In genomic region chr12:2290516-2291065, GRCh38 we compare ENCODE assay signal across 14 cellular contexts.
A peak's percentile ranks its signal among the peaks of the same experiment; 100 is the strongest.
DNase-seq lines count a peak whose midpoint lies in the region; ATAC-seq and TF ChIP-seq lines count a peak whose summit lies in the region.
"Had no signal": no experiment of that assay in that cellular context is flagged by ENCODE, and none has a peak within 500 bp of the region (broad histone marks: within the 10 kb centered on the region; RNA-seq: fewer than 3 reads in every experiment).

No MANE protein-coding gene starts in this region.

- peaks cover 2% of the 10 kb centered on the region for H3K27me3 Mint-ChIP-seq in neural progenitor cell (ENCODE audit: insufficient read depth, low read depth)

- H3K9me3 ChIP-seq in left ventricle myocardium inferior (replicated peaks): no peaks in the 10 kb centered on the region
- no peaks in the 10 kb centered on the region for H3K9me3 ChIP-seq in ascending aorta
- no peaks in the 10 kb centered on the region for H3K9me3 ChIP-seq in neural progenitor cell (ENCODE audit: low read depth)
- no peaks in the 10 kb centered on the region for H3K9me3 ChIP-seq in transverse colon
- H3K9me3 ChIP-seq in upper lobe of left lung: no peaks in the 10 kb centered on the region

- H3K36me3 ChIP-seq in left ventricle myocardium inferior (no peaks in the 10 kb centered on the region), ascending aorta (no peaks in the 10 kb centered on the region), neural progenitor cell (no peaks in the 10 kb centered on the region), transverse colon (no peaks in the 10 kb centered on the region), upper lobe of left lung (no peaks in the 10 kb centered on the region)

- intact Hi-C loops in left ventricle myocardium inferior (cut with micrococcal nuclease) (no loop called here), Right ventricle myocardium inferior (cut with DNase I) (no loop called here), ascending aorta (cut with DNase I) (no loop called here), transverse colon (cut with DNase I; ENCODE audit: low total_unique reads) (no loop called here)

- TF ChIP-seq EP300 in transverse colon (IDR thresholded peaks at IDR 0.05; ENCODE audit: low read depth) (no peak), upper lobe of left lung (IDR thresholded peaks at IDR 0.05) (no peak)

- no peaks in the 10 kb centered on the region for H3K9me3 Mint-ChIP-seq in neural progenitor cell
- H3K9me3 Mint-ChIP-seq: CD8-positive, alpha-beta memory T cell had no signal

- H3K4me3 Mint-ChIP-seq in neural progenitor cell: no peak overlapping the region
- H3K4me3 Mint-ChIP-seq: CD8-positive, alpha-beta memory T cell had no signal

- peak overlapping the region; percentile 1 for H2AFZ ChIP-seq in neural progenitor cell (replicated peaks)
- H2AFZ ChIP-seq: GM23248 had no signal

- in situ Hi-C loops in transverse colon (cut with MboI; ENCODE audit: low pct_ligation_motif_present in 1 of 4, low pct_unique_long_range_greater_than_20kb in 1 of 4, low sequenced_read_pairs in 3 of 4): no loop called here

- no peak overlapping the region for H3K4me2 ChIP-seq in neural progenitor cell

- no peaks in the 10 kb centered on the region for H3K79me2 ChIP-seq in neural progenitor cell (ENCODE audit: low read depth)

- peaks cover 100% of the 10 kb centered on the region for H3K4me1 ChIP-seq in left ventricle myocardium inferior
- peaks cover 13 to 40% of the 10 kb centered on the region in 2 donors for H3K4me1 ChIP-seq in ascending aorta
- H3K4me1 ChIP-seq in neural progenitor cell: no peaks in the 10 kb centered on the region
- peaks cover 7 to 25% (median 11%) of the 10 kb centered on the region in 4 donors for H3K4me1 ChIP-seq in transverse colon
- H3K4me1 ChIP-seq in upper lobe of left lung: peaks cover 17 to 30% (median 23%) of the 10 kb centered on the region in 4 donors

- H3K4me1 Mint-ChIP-seq in neural progenitor cell: peaks cover 26% of the 10 kb centered on the region

- H3K27ac ChIP-seq in left ventricle myocardium inferior (replicated peaks) (peak overlapping the region; percentile 83), ascending aorta (peak overlapping the region; percentile 4 to 20), neural progenitor cell (no peak overlapping the region), transverse colon (peak overlapping the region; percentile 2 to 39 (median 28)), upper lobe of left lung (no peak overlapping the region)
- H3K27ac ChIP-seq: GM23248 had no signal

- H3K4me3 ChIP-seq in left ventricle myocardium inferior (no peak overlapping the region), ascending aorta (no peak overlapping the region), neural progenitor cell (no peak overlapping the region), transverse colon (no peak overlapping the region), upper lobe of left lung (no peak overlapping the region)
- H3K4me3 ChIP-seq: GM12878, GM23248 had no signal

- no peak overlapping the region for H3K9ac ChIP-seq in neural progenitor cell
- H3K9ac ChIP-seq: GM23248 had no signal

- no peaks in the 10 kb centered on the region for H4K20me1 ChIP-seq in neural progenitor cell (ENCODE audit: low read depth)

- H3K27me3 ChIP-seq in left ventricle myocardium inferior (ENCODE audit: low read depth): no peaks in the 10 kb centered on the region
- H3K27me3 ChIP-seq in ascending aorta: no peaks in the 10 kb centered on the region
- H3K27me3 ChIP-seq in neural progenitor cell: no peaks in the 10 kb centered on the region
- H3K27me3 ChIP-seq in transverse colon: no peaks in the 10 kb centered on the region
- no peaks in the 10 kb centered on the region for H3K27me3 ChIP-seq in upper lobe of left lung

- H3K36me3 Mint-ChIP-seq in neural progenitor cell: no peaks in the 10 kb centered on the region
- H3K36me3 Mint-ChIP-seq: CD8-positive, alpha-beta memory T cell had no signal

- TF ChIP-seq POLR2A in transverse colon (IDR thresholded peaks at IDR 0.05) (no peak), upper lobe of left lung (IDR thresholded peaks at IDR 0.05) (no peak)

- ATAC-seq in Right ventricle myocardium inferior (no peak), HG03378 (IDR thresholded peaks at IDR 0.05; ENCODE audit: unreplicated experiment) (no peak), upper lobe of left lung (ENCODE audit: low FRiP score in 2 of 2) (no peak)

- H3K27ac Mint-ChIP-seq in neural progenitor cell: no peak overlapping the region

- DNase-seq in left ventricle myocardium inferior (no peak), Right ventricle myocardium inferior (ENCODE audit: missing footprints) (no peak), ascending aorta (ENCODE audit: low spot score in 2 of 2) (peak in 1 of 2 donors; percentile 54), neural progenitor cell (ENCODE audit: low spot score) (no peak), transverse colon (no peak), SKM-1 (lab: John Stamatoyannopoulos, UW; ENCODE audit: unreplicated experiment) (no peak), upper lobe of left lung (no peak)
- DNase-seq: NCI-H1436, NCI-H446 treated with DMSO at 0.1 percent for 48 hours, NCI-H748 treated with DMSO at 0.1 percent for 48 hours had no signal

- no peak for TF ChIP-seq CTCF in left ventricle myocardium inferior (IDR thresholded peaks at IDR 0.05; ENCODE audit: borderline replicate concordance)
- TF ChIP-seq CTCF in ascending aorta (IDR thresholded peaks at IDR 0.05): no peak
- no peak for TF ChIP-seq CTCF in neural progenitor cell (IDR thresholded peaks at IDR 0.05)
- no peak for TF ChIP-seq CTCF in transverse colon (IDR thresholded peaks at IDR 0.05)
- TF ChIP-seq CTCF in upper lobe of left lung (IDR thresholded peaks at IDR 0.05): no peak

- no peaks in the 10 kb centered on the region for H3F3A ChIP-seq in neural progenitor cell (ENCODE audit: low read depth)

- 79% methylated on average over 6 of the region's 6 CpGs; no CpG with 5 or more reads in 1 of the 2 donors for WGBS in transverse colon (ENCODE audit: low coverage in 1 of 2), 2 donors
- WGBS in upper lobe of left lung, 2 donors: 74 to 82% methylated on average over 6 of the region's 6 CpGs

Comparison
In these comparisons a context has a peak if more than half of its experiments do, and no peak if none do; other contexts are left out.
1. H3K27ac ChIP-seq: peak in left ventricle myocardium inferior (single experiment), ascending aorta (2 of 2) and transverse colon (4 of 4); none in neural progenitor cell (single experiment) and upper lobe of left lung (0 of 4).